8 cellular contexts compared by ENCODE assay signal in genomic region chr2:186485871-186486650, GRCh38. TPM values are rescaled to one million over a fixed set of nuclear protein-coding genes. Genes with fewer than 3 reads are reported as not detected.
DNase-seq lines count a peak whose midpoint lies in the region; ATAC-seq and TF ChIP-seq lines count a peak whose summit lies in the region.

Gene ZC3H15 (plus strand): TSS chr2:186486260. CDS start chr2:186486383, 123 bp downstream.

- H3K14ac ChIP-seq in IMR-90 (replicated peaks; ENCODE audit: low read depth, low read length) = peak within 1 kb of the TSS; percentile 80

- H2AK9ac ChIP-seq in IMR-90 (replicated peaks; ENCODE audit: low read depth, low read length, poor library complexity) = peak within 1 kb of the TSS; percentile 92

- H3K23ac ChIP-seq in IMR-90 (ENCODE audit: low read depth, low read length) = peak within 1 kb of the TSS; percentile 87

- no peaks in the 10 kb centered on the region for H3F3A ChIP-seq in PC-3 (ENCODE audit: low read length, unreplicated experiment)

- peak; percentile 97 for TF ChIP-seq POLR2A in IMR-90 (IDR thresholded peaks at IDR 0.05; ENCODE audit: low read depth, low read length)

- H4K8ac ChIP-seq in IMR-90 (ENCODE audit: low read depth in 2 of 2, low read length in 2 of 2) = peak within 1 kb of the TSS; percentile 88 to 95

- BruUV-seq in IMR-90 (replicated peaks; lab: Mats Ljungman, UMichigan) = no TSS peak
- no TSS peak for BruUV-seq in PC-3 (replicated peaks; lab: Mats Ljungman, UMichigan)

- DNase-seq in DMS 273 treated with DMSO at 0.1 percent for 48 hours (lab: John Stamatoyannopoulos, UW) (peak; percentile 91), IMR-90 (peak; percentile 98), PC-3 (peak; percentile 98), activated T-cell treated with anti-CD3 and anti-CD28 coated beads for 48 hours (ENCODE audit: low read depth) (peak; percentile 94), epithelial cell of esophagus (ENCODE audit: low read depth) (peak; percentile 96), mucosa of descending colon (peak; percentile 96 to 99 (median 98))
- peak; percentile 95 for DNase-seq in stimulated activated CD8-positive, alpha-beta memory T cell treated with anti-CD3 and anti-CD28 coated beads, Interleukin-4, amount 100 ng/mL, for 24 hours (ENCODE audit: low read depth)

- peak within 1 kb of the TSS; percentile 87 for H2BK5ac ChIP-seq in IMR-90 (ENCODE audit: low read depth, low read length, poor library complexity, severe bottlenecking)

- intact Hi-C loops in IMR-90 (cut with micrococcal nuclease) (loop anchor here (5.0 kb wide), 1 partner anchor 356 kb away; no protein-coding TSS in a partner anchor), PC-3 (cut with micrococcal nuclease) (loop anchor here (5.0 kb wide), 1 partner anchor 106 kb away; the partner anchor contains the start of gene ITGAV), mucosa of descending colon (cut with DNase I, micrococcal nuclease) (loop anchor here in 1 of 2 donors (10.0 kb wide), 1 partner anchor 109 kb away; the partner anchor contains the start of gene ITGAV)

- H3K9ac ChIP-seq in IMR-90 (ENCODE audit: low read depth, low read length) (peak within 1 kb of the TSS; percentile 92), PC-3 (ENCODE audit: low read length) (peak within 1 kb of the TSS; percentile 93)

- H3K4me1 ChIP-seq in IMR-90 (ENCODE audit: control insufficient read depth, insufficient read depth, low read length) = peaks cover 2% of the 10 kb centered on the region; the same call in 1 of the 2 replicates
- H3K4me1 ChIP-seq in PC-3 (ENCODE audit: insufficient read depth, low read length) = peaks cover 22% of the 10 kb centered on the region
- peaks cover 27% of the 10 kb centered on the region for H3K4me1 ChIP-seq in mucosa of descending colon (ENCODE audit: low read depth)

- peak within 1 kb of the TSS; percentile 90 for H3K4ac ChIP-seq in IMR-90 (ENCODE audit: low read depth, low read length)

- H3K4me3 ChIP-seq in IMR-90 (ENCODE audit: insufficient read depth, low read depth, low read length) (peak within 1 kb of the TSS; percentile 71), PC-3 (ENCODE audit: low read length) (peak within 1 kb of the TSS; percentile 90), epithelial cell of esophagus (ENCODE audit: low read length) (peak within 1 kb of the TSS; percentile 91), mucosa of descending colon (peak within 1 kb of the TSS; percentile 95)

- H3K27me3 ChIP-seq in IMR-90 (ENCODE audit: control insufficient read depth, insufficient read depth, low read length) = no peaks in the 10 kb centered on the region
- H3K27me3 ChIP-seq in PC-3 (ENCODE audit: low read length) = no peaks in the 10 kb centered on the region

- in situ Hi-C loops in IMR-90 (cut with MboI; ENCODE audit: low sequenced_read_pairs) = no loop called here

- peak within 1 kb of the TSS; percentile 80 for H3K18ac ChIP-seq in IMR-90 (ENCODE audit: low read depth, low read length)

- 1% methylated on average over 28 of the region's 63 CpGs; no CpG with 5 or more reads in 1 of the 2 experiments for WGBS in IMR-90 (ENCODE audit: extremely low coverage in 2 of 2, insufficient read length in 1 of 2), 2 experiments

- dilution Hi-C loops in IMR-90 (cut with HindIII; ENCODE audit: low sequenced_read_pairs, unreplicated experiment) = no loop called here

- H4K20me1 ChIP-seq in IMR-90 (ENCODE audit: insufficient read depth, low read length) (peaks cover 38% of the 10 kb centered on the region), PC-3 (ENCODE audit: low read length) (peaks cover 42% of the 10 kb centered on the region)

- peak; percentile 0; the same call in 1 of the 2 replicates for TF ChIP-seq RAD21 in IMR-90 (IDR thresholded peaks at IDR 0.05; ENCODE audit: low read length)

- peak within 1 kb of the TSS; percentile 89 for H3K56ac ChIP-seq in IMR-90 (ENCODE audit: extremely low read depth, insufficient read depth, low read length)

- H4K5ac ChIP-seq in IMR-90 (ENCODE audit: low read depth, low read length) = peak within 1 kb of the TSS; percentile 88

- peak within 1 kb of the TSS; percentile 96 for H2AFZ ChIP-seq in IMR-90 (replicated peaks; ENCODE audit: low read length, poor library complexity)
- H2AFZ ChIP-seq in PC-3 (ENCODE audit: low read length) = peak within 1 kb of the TSS; percentile 84

- H3K9me1 ChIP-seq in IMR-90 (ENCODE audit: insufficient read depth, low read length) = peaks cover 9% of the 10 kb centered on the region; the same call in 1 of the 2 replicates

- peak within 1 kb of the TSS; percentile 85 for H4K91ac ChIP-seq in IMR-90 (ENCODE audit: insufficient read depth, low read depth, low read length)

- CTCF ChIA-PET in IMR-90 (lab: Yijun Ruan, JAX) (interaction anchor here (1.0 kb wide), 2 partner anchors 19 to 30 kb away, joined by 3 read pairs; no protein-coding TSS in a partner anchor), PC-3 (lab: Charles Lee) (no interaction called here)

- H2AK5ac ChIP-seq in IMR-90 (ENCODE audit: low read depth, low read length) = peak within 1 kb of the TSS; percentile 39; the same call in 1 of the 2 replicates

- peaks cover 0 to 24% of the 10 kb centered on the region in 2 experiments; a peak in 2 of 4 replicates for H3K79me1 ChIP-seq in IMR-90 (ENCODE audit: low read depth in 1 of 2, low read length in 2 of 2)

- no peaks in the 10 kb centered on the region for H3K36me3 ChIP-seq in IMR-90 (ENCODE audit: control insufficient read depth, insufficient read depth, low read length)
- H3K36me3 ChIP-seq in PC-3 (ENCODE audit: low read depth, low read length) = no peaks in the 10 kb centered on the region
- H3K36me3 ChIP-seq in mucosa of descending colon (ENCODE audit: low read depth) = no peaks in the 10 kb centered on the region

- H3K9me2 ChIP-seq in PC-3 (replicated peaks; ENCODE audit: low read length) = no peaks in the 10 kb centered on the region

- peak within 1 kb of the TSS; percentile 42; the same call in 1 of the 3 replicates for H2BK15ac ChIP-seq in IMR-90 (ENCODE audit: low read depth, low read length)

- ATAC-seq in GM21528 (IDR thresholded peaks at IDR 0.05; ENCODE audit: low FRiP score, unreplicated experiment) (peak; percentile 85), IMR-90 (ENCODE audit: low read depth) (peak; percentile 98), PC-3 (peak; percentile 95), mucosa of descending colon (peak; percentile 97)

- H2BK120ac ChIP-seq in IMR-90 (ENCODE audit: low read depth, low read length) = peak within 1 kb of the TSS; percentile 73

- H3K4me2 ChIP-seq in IMR-90 (ENCODE audit: low read depth, low read length) (peak within 1 kb of the TSS; percentile 93), PC-3 (ENCODE audit: low read length) (peak within 1 kb of the TSS; percentile 92)

- H2BK20ac ChIP-seq in IMR-90 (ENCODE audit: low read depth, low read length) = peak within 1 kb of the TSS; percentile 20; the same call in 1 of the 2 replicates

- H3K9me3 ChIP-seq in IMR-90 (ENCODE audit: control insufficient read depth, insufficient read depth, low read length) (no peaks in the 10 kb centered on the region), PC-3 (ENCODE audit: low read length) (no peaks in the 10 kb centered on the region), mucosa of descending colon (no peaks in the 10 kb centered on the region)

- TF ChIP-seq CTCF in IMR-90 (conservative IDR thresholded peaks at IDR 0.05; ENCODE audit: low read depth, low read length) = no peak
- no peak for TF ChIP-seq CTCF in PC-3 (conservative IDR thresholded peaks at IDR 0.05; ENCODE audit: low read depth, low read length)
- no peak for TF ChIP-seq CTCF in epithelial cell of esophagus (IDR thresholded peaks at IDR 0.05; ENCODE audit: insufficient read depth, low read depth, low read length, missing control alignments)
- no peak for TF ChIP-seq CTCF in mucosa of descending colon (IDR thresholded peaks at IDR 0.05)

- peaks cover 78% of the 10 kb centered on the region for H3K79me2 ChIP-seq in PC-3 (ENCODE audit: low read length)

- POLR2A ChIA-PET in IMR-90 (lab: Charles Lee; ENCODE audit: unreplicated experiment) (interaction anchor here (0.5 to 0.6 kb wide), 2 partner anchors 10 to 165 kb away, joined by 3 to 5 read pairs; no protein-coding TSS in a partner anchor), PC-3 (lab: Charles Lee; ENCODE audit: unreplicated experiment) (interaction anchor here (0.6 to 0.8 kb wide), 4 partner anchors 156 to 1184 kb away, joined by 4 to 6 read pairs (median 5); no protein-coding TSS in a partner anchor)

- H3K27ac ChIP-seq in IMR-90 (ENCODE audit: insufficient read depth, low read length) = peak within 1 kb of the TSS; percentile 93
- peak within 1 kb of the TSS; percentile 72 for H3K27ac ChIP-seq in PC-3 (ENCODE audit: low read length)

TF ChIP-seq in IMR-90, 13 proteins besides CTCF, POLR2A, EP300 and RAD21 (continues in another document):
- TF ChIP-seq SMC3 (IDR thresholded peaks at IDR 0.05; ENCODE audit: low read depth, low read length) (no peak), MAZ (IDR thresholded peaks at IDR 0.05; ENCODE audit: borderline replicate concordance, low read depth, low read length) (peak; percentile 27; the same call in 1 of the 2 replicates), FOS (IDR thresholded peaks at IDR 0.05; ENCODE audit: low read depth, low read length) (peak; percentile 27; the same call in 1 of the 2 replicates), NFE2L2 (IDR thresholded peaks at IDR 0.05; ENCODE audit: low read depth, low read length) (peak; percentile 6; the same call in 1 of the 2 replicates), MXI1 (IDR thresholded peaks at IDR 0.05; ENCODE audit: borderline replicate concordance, low read depth, low read length) (peak; percentile 91)
- TF ChIP-seq, protein P1, sequence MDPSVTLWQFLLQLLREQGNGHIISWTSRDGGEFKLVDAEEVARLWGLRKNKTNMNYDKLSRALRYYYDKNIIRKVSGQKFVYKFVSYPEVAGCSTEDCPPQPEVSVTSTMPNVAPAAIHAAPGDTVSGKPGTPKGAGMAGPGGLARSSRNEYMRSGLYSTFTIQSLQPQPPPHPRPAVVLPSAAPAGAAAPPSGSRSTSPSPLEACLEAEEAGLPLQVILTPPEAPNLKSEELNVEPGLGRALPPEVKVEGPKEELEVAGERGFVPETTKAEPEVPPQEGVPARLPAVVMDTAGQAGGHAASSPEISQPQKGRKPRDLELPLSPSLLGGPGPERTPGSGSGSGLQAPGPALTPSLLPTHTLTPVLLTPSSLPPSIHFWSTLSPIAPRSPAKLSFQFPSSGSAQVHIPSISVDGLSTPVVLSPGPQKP (IDR thresholded peaks at IDR 0.05; ENCODE audit: borderline replicate concordance, low read depth, low read length) = no peak

RNA-seq across cellular contexts. Expression of gene ZC3H15, which starts in this region (rescaled TPM):
- total RNA-seq in IMR-90 (2012; rRNA removed) = 22.9 and 65.0 TPM in 2 replicates
- 40.2 and 47.4 TPM in 2 replicates for polyA plus RNA-seq in IMR-90 (2012; rRNA removed)
- 3.8 and 13.1 TPM in 2 replicates for polyA plus RNA-seq in IMR-90 (2012; cell fraction: cytosol; rRNA removed)
- 4.2 and 41.0 TPM in 2 replicates for polyA plus RNA-seq in IMR-90 (2012; cell fraction: nucleus; rRNA removed; ENCODE audit: low replicate concordance)
- 58.2 and 64.9 TPM in 2 replicates for total RNA-seq in PC-3 (2014; rRNA removed)
- 10 to 100 TPM; 46.5 to 54.6 (median 48.2) TPM for total RNA-seq in mucosa of descending colon

Comparison
In these comparisons a context has a peak if more than half of its experiments do, and no peak if none do; other contexts are left out.
1. Peak in every context shown above with its lines: DNase-seq, ATAC-seq, H3K4me3 ChIP-seq and H3K27ac ChIP-seq.